ENCODE assay signal across 18 cellular contexts in genomic region chr6:161111256-161111655, GRCh38.
DNase-seq lines count a peak whose midpoint lies in the region; ATAC-seq, FAIRE-seq and TF ChIP-seq lines count a peak whose summit lies in the region.
"Had no signal": no experiment of that assay in that cellular context is flagged by ENCODE, and none has a peak within 500 bp of the region (broad histone marks: within the 10 kb centered on the region; RNA-seq: fewer than 3 reads in every experiment).

No MANE protein-coding gene starts in this region.

- DNase-seq in activated T-cell treated with anti-CD3 and anti-CD28 coated beads, Interleukin-2, amount 50 U/mL, for 24 hours: no peak
- no peak for DNase-seq in activated T-cell treated with anti-CD3 and anti-CD28 coated beads, Interleukin-2, amount 50 U/mL, for 48 hours
- DNase-seq in activated CD4-positive, alpha-beta memory T cell treated with anti-CD3 and anti-CD28 coated beads, Interleukin-2, amount 10 ng/mL, durations not matched to agents 7 days and 5 days: peak; percentile 35
- DNase-seq in mucosa of descending colon (no peak), NCI-H2081 treated with DMSO at 0.1 percent for 48 hours (lab: John Stamatoyannopoulos, UW) (no peak), H54 (ENCODE audit: insufficient read length, low spot score) (no peak)
- DNase-seq: activated CD4-positive, CD25-positive, alpha-beta regulatory T cell; activated effector memory CD4-positive, alpha-beta T cell treated with Interleukin-2 at 50 U/mL for 16 hours; colonic mucosa; COR-L47; EL; foreskin melanocyte; NCI-H146; NCI-H345; Right ventricle myocardium superior had no signal

- H3K36me3 Mint-ChIP-seq in activated T-cell treated with anti-CD3 and anti-CD28 coated beads, Interleukin-2, amount 50 U/mL, for 24 hours (ENCODE audit: low read depth): peaks cover 98% of the 10 kb centered on the region
- peaks cover 80% of the 10 kb centered on the region for H3K36me3 Mint-ChIP-seq in activated CD4-positive, alpha-beta memory T cell treated with anti-CD3 and anti-CD28 coated beads, Interleukin-2, amount 10 ng/mL, durations not matched to agents 7 days and 5 days (ENCODE audit: low read depth)

- peaks cover 42% of the 10 kb centered on the region for H3K4me1 Mint-ChIP-seq in activated T-cell treated with anti-CD3 and anti-CD28 coated beads, Interleukin-2, amount 50 U/mL, for 24 hours (ENCODE audit: low read depth)
- peaks cover 30% of the 10 kb centered on the region for H3K4me1 Mint-ChIP-seq in activated CD4-positive, alpha-beta memory T cell treated with anti-CD3 and anti-CD28 coated beads, Interleukin-2, amount 10 ng/mL, durations not matched to agents 7 days and 5 days

- no peak overlapping the region for H3K4me3 Mint-ChIP-seq in activated T-cell treated with anti-CD3 and anti-CD28 coated beads, Interleukin-2, amount 50 U/mL, for 24 hours
- no peak overlapping the region for H3K4me3 Mint-ChIP-seq in activated CD4-positive, alpha-beta memory T cell treated with anti-CD3 and anti-CD28 coated beads, Interleukin-2, amount 10 ng/mL, durations not matched to agents 7 days and 5 days
- H3K4me3 Mint-ChIP-seq: mesothelial cell of epicardium had no signal

- H3K4me1 ChIP-seq in mucosa of descending colon (ENCODE audit: low read depth): no peaks in the 10 kb centered on the region
- H3K4me1 ChIP-seq: colonic mucosa had no signal

- no peaks in the 10 kb centered on the region for H3K9me3 Mint-ChIP-seq in activated T-cell treated with anti-CD3 and anti-CD28 coated beads, Interleukin-2, amount 50 U/mL, for 24 hours
- H3K9me3 Mint-ChIP-seq in activated CD4-positive, alpha-beta memory T cell treated with anti-CD3 and anti-CD28 coated beads, Interleukin-2, amount 10 ng/mL, durations not matched to agents 7 days and 5 days: no peaks in the 10 kb centered on the region
- H3K9me3 Mint-ChIP-seq: mesothelial cell of epicardium had no signal

- POLR2A ChIA-PET in activated CD4-positive, alpha-beta memory T cell treated with anti-CD3 and anti-CD28 coated beads, Interleukin-2, amount 10 ng/mL, durations not matched to agents 7 days and 5 days (lab: Charles Lee): interaction anchor here (0.7 to 1.1 kb wide), 7 partner anchors 12 to 162 kb away, joined by 3 to 4 read pairs (median 3); partner anchors contain the start of gene AGPAT4

- H3K9me3 ChIP-seq in mucosa of descending colon: no peaks in the 10 kb centered on the region
- H3K9me3 ChIP-seq: colonic mucosa had no signal

- H3K27ac Mint-ChIP-seq in activated T-cell treated with anti-CD3 and anti-CD28 coated beads, Interleukin-2, amount 50 U/mL, for 24 hours: peak overlapping the region; percentile 69
- H3K27ac Mint-ChIP-seq in activated CD4-positive, alpha-beta memory T cell treated with anti-CD3 and anti-CD28 coated beads, Interleukin-2, amount 10 ng/mL, durations not matched to agents 7 days and 5 days: peak overlapping the region; percentile 68
- H3K27ac Mint-ChIP-seq: mesothelial cell of epicardium had no signal

- no peak for TF ChIP-seq POLR2A in H54 (IDR thresholded peaks at IDR 0.05; ENCODE audit: low read depth, low read length)

- no peak overlapping the region for H3K4me3 ChIP-seq in mucosa of descending colon
- H3K4me3 ChIP-seq: colonic mucosa had no signal

- no peak for TF ChIP-seq CTCF in mucosa of descending colon (IDR thresholded peaks at IDR 0.05)

- ATAC-seq in HG02610 (IDR thresholded peaks at IDR 0.05; ENCODE audit: unreplicated experiment): peak; percentile 59
- ATAC-seq in mucosa of descending colon: peak; percentile 58
- no peak for ATAC-seq in HG03342 (IDR thresholded peaks at IDR 0.05; ENCODE audit: unreplicated experiment)

- no peaks in the 10 kb centered on the region for H3K36me3 ChIP-seq in mucosa of descending colon (ENCODE audit: low read depth)
- H3K36me3 ChIP-seq: colonic mucosa had no signal

- intact Hi-C loops in mucosa of descending colon (cut with DNase I, micrococcal nuclease): no loop called here

- H3K27me3 Mint-ChIP-seq in activated T-cell treated with anti-CD3 and anti-CD28 coated beads, Interleukin-2, amount 50 U/mL, for 24 hours: no peaks in the 10 kb centered on the region
- no peaks in the 10 kb centered on the region for H3K27me3 Mint-ChIP-seq in activated CD4-positive, alpha-beta memory T cell treated with anti-CD3 and anti-CD28 coated beads, Interleukin-2, amount 10 ng/mL, durations not matched to agents 7 days and 5 days

- CTCF ChIA-PET in activated CD4-positive, alpha-beta memory T cell treated with anti-CD3 and anti-CD28 coated beads, Interleukin-2, amount 10 ng/mL, durations not matched to agents 7 days and 5 days (lab: Charles Lee): interaction anchor here (0.8 to 1.5 kb wide), 4 partner anchors 14 to 260 kb away, joined by 3 to 10 read pairs (median 5); no protein-coding TSS in a partner anchor

- FAIRE-seq in H54 (lab: Jason Lieb, UNC): no peak
